ENCODE assay signal across 1 cellular context in the genomic region with DNA sequence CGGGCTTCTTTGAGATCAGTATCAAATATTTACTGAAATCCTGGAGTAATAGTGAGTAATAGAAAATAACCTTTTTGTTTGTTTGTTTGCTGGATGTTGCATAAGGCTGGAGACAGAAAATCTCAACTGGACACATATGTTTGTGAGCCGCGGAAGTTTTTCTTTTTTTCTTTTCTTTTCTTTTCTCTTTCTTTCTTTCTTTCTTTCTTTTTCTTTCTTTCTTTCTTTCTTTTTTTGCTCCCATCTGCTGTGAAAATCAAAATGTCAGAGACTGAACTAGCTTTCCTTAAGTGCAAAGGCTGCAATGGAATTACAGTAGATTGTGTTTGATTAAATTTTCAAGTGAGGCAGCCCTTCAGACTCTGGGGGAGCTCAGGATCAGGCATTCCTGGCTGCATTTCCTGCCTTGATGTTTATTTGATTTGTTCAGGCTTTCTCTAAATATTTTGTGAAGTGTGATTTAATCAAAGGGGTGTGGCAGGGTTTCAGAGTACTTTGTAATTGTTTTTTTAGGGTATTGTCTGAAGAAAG.
TF ChIP-seq lines count a peak whose summit lies in the region.

No MANE protein-coding gene starts in this region.

TF ChIP-seq in HepG2, 621 proteins besides CTCF, POLR2A, EP300 and RAD21 (continued from another document):
- TF ChIP-seq, protein P1, sequence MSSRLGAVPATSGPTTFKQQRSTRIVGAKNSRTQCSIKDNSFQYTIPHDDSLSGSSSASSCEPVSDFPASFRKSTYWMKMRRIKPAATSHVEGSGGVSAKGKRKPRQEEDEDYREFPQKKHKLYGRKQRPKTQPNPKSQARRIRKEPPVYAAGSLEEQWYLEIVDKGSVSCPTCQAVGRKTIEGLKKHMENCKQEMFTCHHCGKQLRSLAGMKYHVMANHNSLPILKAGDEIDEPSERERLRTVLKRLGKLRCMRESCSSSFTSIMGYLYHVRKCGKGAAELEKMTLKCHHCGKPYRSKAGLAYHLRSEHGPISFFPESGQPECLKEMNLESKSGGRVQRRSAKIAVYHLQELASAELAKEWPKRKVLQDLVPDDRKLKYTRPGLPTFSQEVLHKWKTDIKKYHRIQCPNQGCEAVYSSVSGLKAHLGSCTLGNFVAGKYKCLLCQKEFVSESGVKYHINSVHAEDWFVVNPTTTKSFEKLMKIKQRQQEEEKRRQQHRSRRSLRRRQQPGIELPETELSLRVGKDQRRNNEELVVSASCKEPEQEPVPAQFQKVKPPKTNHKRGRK (CRISPR knock-in tag; IDR thresholded peaks at IDR 0.05) = 0 out of 2 replicates have a peak, but pooled peaks have one; percentile 74
- TF ChIP-seq ZNF12 (CRISPR knock-in tag; IDR thresholded peaks at IDR 0.05) (no peak), FOXM1 (CRISPR knock-in tag; IDR thresholded peaks at IDR 0.05) (no peak), ZNF207 (IDR thresholded peaks at IDR 0.05; ENCODE audit: borderline replicate concordance) (no peak), ZFP82 (CRISPR knock-in tag; IDR thresholded peaks at IDR 0.05; ENCODE audit: borderline replicate concordance) (0 out of 2 replicates have a peak, but pooled peaks have one; percentile 61), NR2F1 (CRISPR knock-in tag; IDR thresholded peaks at IDR 0.05) (0 out of 4 replicates have a peak, but pooled peaks of 1 of the 2 experiments have one; percentile 0), SALL1 (CRISPR knock-in tag; IDR thresholded peaks at IDR 0.05) (no peak), MATR3 (CRISPR knock-in tag; IDR thresholded peaks at IDR 0.05) (no peak), FOXP1 (IDR thresholded peaks at IDR 0.05) (no peak), FOXP1 (CRISPR knock-in tag; IDR thresholded peaks at IDR 0.05) (no peak), CEBPG (CRISPR knock-in tag; IDR thresholded peaks at IDR 0.05) (peak; percentile 1; the same call in 1 of the 2 replicates), ARNTL (CRISPR knock-in tag; IDR thresholded peaks at IDR 0.05) (no peak), ZNF446 (CRISPR knock-in tag; IDR thresholded peaks at IDR 0.05) (no peak), BCL6 (CRISPR knock-in tag; IDR thresholded peaks at IDR 0.05) (no peak), ATAD3A (CRISPR knock-in tag; IDR thresholded peaks at IDR 0.05) (no peak), U2AF1 (optimal IDR thresholded peaks at IDR 0.05; ENCODE audit: low read depth, low read length) (peak; percentile 7), ZNF331 (CRISPR knock-in tag; IDR thresholded peaks at IDR 0.05) (0 out of 2 replicates have a peak, but pooled peaks have one; percentile 9), KLF12 (CRISPR knock-in tag; IDR thresholded peaks at IDR 0.05; ENCODE audit: borderline replicate concordance) (0 out of 2 replicates have a peak, but pooled peaks have one; percentile 0)
- TF ChIP-seq, protein P2, sequence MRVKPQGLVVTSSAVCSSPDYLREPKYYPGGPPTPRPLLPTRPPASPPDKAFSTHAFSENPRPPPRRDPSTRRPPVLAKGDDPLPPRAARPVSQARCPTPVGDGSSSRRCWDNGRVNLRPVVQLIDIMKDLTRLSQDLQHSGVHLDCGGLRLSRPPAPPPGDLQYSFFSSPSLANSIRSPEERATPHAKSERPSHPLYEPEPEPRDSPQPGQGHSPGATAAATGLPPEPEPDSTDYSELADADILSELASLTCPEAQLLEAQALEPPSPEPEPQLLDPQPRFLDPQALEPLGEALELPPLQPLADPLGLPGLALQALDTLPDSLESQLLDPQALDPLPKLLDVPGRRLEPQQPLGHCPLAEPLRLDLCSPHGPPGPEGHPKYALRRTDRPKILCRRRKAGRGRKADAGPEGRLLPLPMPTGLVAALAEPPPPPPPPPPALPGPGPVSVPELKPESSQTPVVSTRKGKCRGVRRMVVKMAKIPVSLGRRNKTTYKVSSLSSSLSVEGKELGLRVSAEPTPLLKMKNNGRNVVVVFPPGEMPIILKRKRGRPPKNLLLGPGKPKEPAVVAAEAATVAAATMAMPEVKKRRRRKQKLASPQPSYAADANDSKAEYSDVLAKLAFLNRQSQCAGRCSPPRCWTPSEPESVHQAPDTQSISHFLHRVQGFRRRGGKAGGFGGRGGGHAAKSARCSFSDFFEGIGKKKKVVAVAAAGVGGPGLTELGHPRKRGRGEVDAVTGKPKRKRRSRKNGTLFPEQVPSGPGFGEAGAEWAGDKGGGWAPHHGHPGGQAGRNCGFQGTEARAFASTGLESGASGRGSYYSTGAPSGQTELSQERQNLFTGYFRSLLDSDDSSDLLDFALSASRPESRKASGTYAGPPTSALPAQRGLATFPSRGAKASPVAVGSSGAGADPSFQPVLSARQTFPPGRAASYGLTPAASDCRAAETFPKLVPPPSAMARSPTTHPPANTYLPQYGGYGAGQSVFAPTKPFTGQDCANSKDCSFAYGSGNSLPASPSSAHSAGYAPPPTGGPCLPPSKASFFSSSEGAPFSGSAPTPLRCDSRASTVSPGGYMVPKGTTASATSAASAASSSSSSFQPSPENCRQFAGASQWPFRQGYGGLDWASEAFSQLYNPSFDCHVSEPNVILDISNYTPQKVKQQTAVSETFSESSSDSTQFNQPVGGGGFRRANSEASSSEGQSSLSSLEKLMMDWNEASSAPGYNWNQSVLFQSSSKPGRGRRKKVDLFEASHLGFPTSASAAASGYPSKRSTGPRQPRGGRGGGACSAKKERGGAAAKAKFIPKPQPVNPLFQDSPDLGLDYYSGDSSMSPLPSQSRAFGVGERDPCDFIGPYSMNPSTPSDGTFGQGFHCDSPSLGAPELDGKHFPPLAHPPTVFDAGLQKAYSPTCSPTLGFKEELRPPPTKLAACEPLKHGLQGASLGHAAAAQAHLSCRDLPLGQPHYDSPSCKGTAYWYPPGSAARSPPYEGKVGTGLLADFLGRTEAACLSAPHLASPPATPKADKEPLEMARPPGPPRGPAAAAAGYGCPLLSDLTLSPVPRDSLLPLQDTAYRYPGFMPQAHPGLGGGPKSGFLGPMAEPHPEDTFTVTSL (CRISPR knock-in tag; IDR thresholded peaks at IDR 0.05; ENCODE audit: borderline replicate concordance) = no peak
- TF ChIP-seq, protein P3, sequence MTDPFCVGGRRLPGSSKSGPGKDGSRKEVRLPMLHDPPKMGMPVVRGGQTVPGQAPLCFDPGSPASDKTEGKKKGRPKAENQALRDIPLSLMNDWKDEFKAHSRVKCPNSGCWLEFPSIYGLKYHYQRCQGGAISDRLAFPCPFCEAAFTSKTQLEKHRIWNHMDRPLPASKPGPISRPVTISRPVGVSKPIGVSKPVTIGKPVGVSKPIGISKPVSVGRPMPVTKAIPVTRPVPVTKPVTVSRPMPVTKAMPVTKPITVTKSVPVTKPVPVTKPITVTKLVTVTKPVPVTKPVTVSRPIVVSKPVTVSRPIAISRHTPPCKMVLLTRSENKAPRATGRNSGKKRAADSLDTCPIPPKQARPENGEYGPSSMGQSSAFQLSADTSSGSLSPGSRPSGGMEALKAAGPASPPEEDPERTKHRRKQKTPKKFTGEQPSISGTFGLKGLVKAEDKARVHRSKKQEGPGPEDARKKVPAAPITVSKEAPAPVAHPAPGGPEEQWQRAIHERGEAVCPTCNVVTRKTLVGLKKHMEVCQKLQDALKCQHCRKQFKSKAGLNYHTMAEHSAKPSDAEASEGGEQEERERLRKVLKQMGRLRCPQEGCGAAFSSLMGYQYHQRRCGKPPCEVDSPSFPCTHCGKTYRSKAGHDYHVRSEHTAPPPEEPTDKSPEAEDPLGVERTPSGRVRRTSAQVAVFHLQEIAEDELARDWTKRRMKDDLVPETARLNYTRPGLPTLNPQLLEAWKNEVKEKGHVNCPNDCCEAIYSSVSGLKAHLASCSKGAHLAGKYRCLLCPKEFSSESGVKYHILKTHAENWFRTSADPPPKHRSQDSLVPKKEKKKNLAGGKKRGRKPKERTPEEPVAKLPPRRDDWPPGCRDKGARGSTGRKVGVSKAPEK (CRISPR knock-in tag; IDR thresholded peaks at IDR 0.05; ENCODE audit: borderline replicate concordance) = peak; percentile 90
- TF ChIP-seq, protein P4, sequence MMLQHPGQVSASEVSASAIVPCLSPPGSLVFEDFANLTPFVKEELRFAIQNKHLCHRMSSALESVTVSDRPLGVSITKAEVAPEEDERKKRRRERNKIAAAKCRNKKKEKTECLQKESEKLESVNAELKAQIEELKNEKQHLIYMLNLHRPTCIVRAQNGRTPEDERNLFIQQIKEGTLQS (CRISPR knock-in tag; IDR thresholded peaks at IDR 0.05) = no peak
- TF ChIP-seq, protein P5, sequence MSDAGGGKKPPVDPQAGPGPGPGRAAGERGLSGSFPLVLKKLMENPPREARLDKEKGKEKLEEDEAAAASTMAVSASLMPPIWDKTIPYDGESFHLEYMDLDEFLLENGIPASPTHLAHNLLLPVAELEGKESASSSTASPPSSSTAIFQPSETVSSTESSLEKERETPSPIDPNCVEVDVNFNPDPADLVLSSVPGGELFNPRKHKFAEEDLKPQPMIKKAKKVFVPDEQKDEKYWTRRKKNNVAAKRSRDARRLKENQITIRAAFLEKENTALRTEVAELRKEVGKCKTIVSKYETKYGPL (CRISPR knock-in tag; IDR thresholded peaks at IDR 0.05) = no peak
- TF ChIP-seq, protein P6, sequence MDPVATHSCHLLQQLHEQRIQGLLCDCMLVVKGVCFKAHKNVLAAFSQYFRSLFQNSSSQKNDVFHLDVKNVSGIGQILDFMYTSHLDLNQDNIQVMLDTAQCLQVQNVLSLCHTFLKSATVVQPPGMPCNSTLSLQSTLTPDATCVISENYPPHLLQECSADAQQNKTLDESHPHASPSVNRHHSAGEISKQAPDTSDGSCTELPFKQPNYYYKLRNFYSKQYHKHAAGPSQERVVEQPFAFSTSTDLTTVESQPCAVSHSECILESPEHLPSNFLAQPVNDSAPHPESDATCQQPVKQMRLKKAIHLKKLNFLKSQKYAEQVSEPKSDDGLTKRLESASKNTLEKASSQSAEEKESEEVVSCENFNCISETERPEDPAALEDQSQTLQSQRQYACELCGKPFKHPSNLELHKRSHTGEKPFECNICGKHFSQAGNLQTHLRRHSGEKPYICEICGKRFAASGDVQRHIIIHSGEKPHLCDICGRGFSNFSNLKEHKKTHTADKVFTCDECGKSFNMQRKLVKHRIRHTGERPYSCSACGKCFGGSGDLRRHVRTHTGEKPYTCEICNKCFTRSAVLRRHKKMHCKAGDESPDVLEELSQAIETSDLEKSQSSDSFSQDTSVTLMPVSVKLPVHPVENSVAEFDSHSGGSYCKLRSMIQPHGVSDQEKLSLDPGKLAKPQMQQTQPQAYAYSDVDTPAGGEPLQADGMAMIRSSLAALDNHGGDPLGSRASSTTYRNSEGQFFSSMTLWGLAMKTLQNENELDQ (CRISPR knock-in tag; IDR thresholded peaks at IDR 0.05; ENCODE audit: borderline replicate concordance) = no peak
- TF ChIP-seq, protein P7, sequence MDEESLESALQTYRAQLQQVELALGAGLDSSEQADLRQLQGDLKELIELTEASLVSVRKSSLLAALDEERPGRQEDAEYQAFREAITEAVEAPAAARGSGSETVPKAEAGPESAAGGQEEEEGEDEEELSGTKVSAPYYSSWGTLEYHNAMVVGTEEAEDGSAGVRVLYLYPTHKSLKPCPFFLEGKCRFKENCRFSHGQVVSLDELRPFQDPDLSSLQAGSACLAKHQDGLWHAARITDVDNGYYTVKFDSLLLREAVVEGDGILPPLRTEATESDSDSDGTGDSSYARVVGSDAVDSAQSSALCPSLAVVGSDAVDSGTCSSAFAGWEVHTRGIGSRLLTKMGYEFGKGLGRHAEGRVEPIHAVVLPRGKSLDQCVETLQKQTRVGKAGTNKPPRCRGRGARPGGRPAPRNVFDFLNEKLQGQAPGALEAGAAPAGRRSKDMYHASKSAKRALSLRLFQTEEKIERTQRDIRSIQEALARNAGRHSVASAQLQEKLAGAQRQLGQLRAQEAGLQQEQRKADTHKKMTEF (CRISPR knock-in tag; IDR thresholded peaks at IDR 0.05) = 0 out of 2 replicates have a peak, but pooled peaks have one; percentile 46
- TF ChIP-seq, protein P8, sequence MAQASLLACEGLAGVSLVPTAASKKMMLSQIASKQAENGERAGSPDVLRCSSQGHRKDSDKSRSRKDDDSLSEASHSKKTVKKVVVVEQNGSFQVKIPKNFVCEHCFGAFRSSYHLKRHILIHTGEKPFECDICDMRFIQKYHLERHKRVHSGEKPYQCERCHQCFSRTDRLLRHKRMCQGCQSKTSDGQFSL (CRISPR knock-in tag; IDR thresholded peaks at IDR 0.05) = no peak
TF ChIP-seq in HepG2: peak in this region for 10.
